2 cellular contexts compared by ENCODE assay signal in genomic region chr12:64779349-64779974, GRCh38.
TF ChIP-seq lines count a peak whose summit lies in the region.

No MANE protein-coding gene starts in this region.

TF ChIP-seq in HCT116, 20 proteins besides CTCF, POLR2A, EP300 and RAD21:
- TF ChIP-seq MAX (IDR thresholded peaks at IDR 0.05) (no peak), TCF7L2 (IDR thresholded peaks at IDR 0.05; ENCODE audit: borderline replicate concordance, extremely low read depth, insufficient read depth, insufficient read length) (no peak), REST (IDR thresholded peaks at IDR 0.05; ENCODE audit: low read depth) (no peak), ZFX (IDR thresholded peaks at IDR 0.05) (no peak)

TF ChIP-seq in K562, 482 proteins besides CTCF, POLR2A, EP300 and RAD21:
- no peak for TF ChIP-seq IRF9 (tag; IDR thresholded peaks at IDR 0.05)
- peak; percentile 2 for TF ChIP-seq ZFP36 (IDR thresholded peaks at IDR 0.05; ENCODE audit: low read depth, low read length, partially characterized antibody)
- peak; percentile 78 for TF ChIP-seq CBX2 (IDR thresholded peaks at IDR 0.05; ENCODE audit: insufficient read depth, low read length, poor library complexity, severe bottlenecking)
- TF ChIP-seq ATF4 (CRISPR knock-in tag; IDR thresholded peaks at IDR 0.05) = no peak
